In genomic region chr12:4283512-4284255, GRCh38 we compare ENCODE assay signal across 1 cellular context.
A peak's percentile ranks its signal among the peaks of the same experiment; 100 is the strongest.
TF ChIP-seq lines count a peak whose summit lies in the region.

No MANE protein-coding gene starts in this region.

TF ChIP-seq in HepG2, 621 proteins besides CTCF, POLR2A, EP300 and RAD21:
- TF ChIP-seq TFAP4 (IDR thresholded peaks at IDR 0.05; ENCODE audit: borderline replicate concordance, low read depth) (no peak), ZMYM2 (CRISPR knock-in tag; IDR thresholded peaks at IDR 0.05) (no peak), ZNF800 (CRISPR knock-in tag; IDR thresholded peaks at IDR 0.05) (no peak), ZNF275 (CRISPR knock-in tag; IDR thresholded peaks at IDR 0.05; ENCODE audit: borderline replicate concordance) (no peak), ZNF281 (CRISPR knock-in tag; IDR thresholded peaks at IDR 0.05; ENCODE audit: borderline replicate concordance) (no peak), ZFP37 (CRISPR knock-in tag; IDR thresholded peaks at IDR 0.05; ENCODE audit: borderline replicate concordance) (no peak), ATF7 (IDR thresholded peaks at IDR 0.05) (peak; percentile 61), ATF7 (CRISPR knock-in tag; IDR thresholded peaks at IDR 0.05) (no peak)
